13 cellular contexts compared by ENCODE assay signal in genomic region chr16:11157143-11157542, GRCh38.
"Had no signal": no experiment of that assay in that cellular context is flagged by ENCODE, and none has a peak within 500 bp of the region (broad histone marks: within the 10 kb centered on the region; RNA-seq: fewer than 3 reads in every experiment).

No MANE protein-coding gene starts in this region.

- ATAC-seq: gastroesophageal sphincter, T-helper 17 cell had no signal

- H3K9me3 ChIP-seq: gastroesophageal sphincter, tibial artery, uterus had no signal

- H3K27ac Mint-ChIP-seq: nephron progenitor cell, T-helper 17 cell had no signal

- H3K4me3 Mint-ChIP-seq: activated naive CD4-positive, alpha-beta T cell treated with anti-CD3 and anti-CD28 coated beads, Interleukin-2, amount 10 ng/mL, durations not matched to agents 7 days and 5 days; nephron progenitor cell; T-helper 17 cell had no signal

- H3K36me3 ChIP-seq: brain microvascular endothelial cell, gastroesophageal sphincter, tibial artery, uterus had no signal

- H3K27me3 Mint-ChIP-seq: activated naive CD4-positive, alpha-beta T cell treated with anti-CD3 and anti-CD28 coated beads, Interleukin-2, amount 10 ng/mL, durations not matched to agents 7 days and 5 days; T-helper 17 cell had no signal

- DNase-seq: activated CD8-positive, alpha-beta memory T cell treated with anti-CD3 and anti-CD28 coated beads, Interleukin-2, amount 50 U/mL, for 48 hours; activated naive CD4-positive, alpha-beta T cell treated with anti-CD3 and anti-CD28 coated beads, Interleukin-2, amount 10 ng/mL, durations not matched to agents 7 days and 5 days; brain microvascular endothelial cell; cerebellar nuclear complex; dermis blood vessel endothelial cell; mesendoderm; nephron progenitor cell; stimulated activated CD4-positive, alpha-beta T cell treated with anti-CD3 and anti-CD28 coated beads, Interleukin-4, amount 100 ng/mL, for 24 hours; T-helper 17 cell; tibial artery; uterus had no signal

- H3K27ac ChIP-seq: brain microvascular endothelial cell, gastroesophageal sphincter, hepatocyte, tibial artery, uterus had no signal

- H3K4me3 ChIP-seq: gastroesophageal sphincter, hepatocyte, tibial artery, uterus had no signal

- H3K27me3 ChIP-seq: brain microvascular endothelial cell, gastroesophageal sphincter, hepatocyte, tibial artery, uterus had no signal
